In the genomic region with DNA sequence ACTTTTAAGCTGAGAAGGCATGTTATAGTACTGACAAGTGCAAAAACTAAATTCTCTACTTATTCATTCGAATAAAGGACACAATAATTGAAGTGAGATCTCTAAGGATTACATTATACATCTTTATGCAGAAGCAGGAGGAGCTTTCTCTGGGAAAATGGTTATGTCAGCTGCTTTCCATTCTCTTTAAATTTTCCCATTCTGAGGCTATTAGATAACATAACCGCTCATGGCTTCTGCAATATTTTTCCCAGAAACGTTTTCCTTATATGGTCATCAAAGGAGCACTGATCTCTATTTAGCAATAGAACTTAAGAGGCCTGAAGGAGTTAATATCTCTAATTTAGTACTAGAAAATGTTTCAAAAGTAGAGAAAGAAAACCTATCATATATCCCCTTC, we compare ENCODE assay signal across 10 cellular contexts.
"Had no signal": no experiment of that assay in that cellular context is flagged by ENCODE, and none has a peak within 500 bp of the region (broad histone marks: within the 10 kb centered on the region; RNA-seq: fewer than 3 reads in every experiment).

No MANE protein-coding gene starts in this region.

- H3K27ac ChIP-seq: GM23248, HL-60 had no signal

- H3K27ac Mint-ChIP-seq: HFFc6, IgD-negative memory B cell had no signal

- H3K4me1 Mint-ChIP-seq: IgD-negative memory B cell had no signal

- H3K9me3 ChIP-seq: HAP-1 had no signal

- H3K4me3 ChIP-seq: GM23248, HAP-1 had no signal

- H3K9ac ChIP-seq: GM23248 had no signal

- H3K9me3 Mint-ChIP-seq: HFFc6, IgD-negative memory B cell had no signal

- H3K36me3 Mint-ChIP-seq: IgD-negative memory B cell had no signal

- DNase-seq: GM23248, GOT3, H7, HFFc6, KBM-7 had no signal

- H3K4me3 Mint-ChIP-seq: HFFc6, IgD-negative memory B cell had no signal

- H3K36me3 ChIP-seq: HAP-1 had no signal

- ATAC-seq: HCT116, HepG2 had no signal
